ENCODE assay signal across 23 cellular contexts in genomic region chr11:24574461-24574860, GRCh38.
"Had no signal": no experiment of that assay in that cellular context is flagged by ENCODE, and none has a peak within 500 bp of the region (broad histone marks: within the 10 kb centered on the region; RNA-seq: fewer than 3 reads in every experiment).

No MANE protein-coding gene starts in this region.

- H3K27ac Mint-ChIP-seq: activated B cell treated with CpG ODN at 0.5 μM for 24 hours; activated CD8-positive, alpha-beta T cell treated with anti-CD3 and anti-CD28 coated beads for 36 hours; activated T-helper 17 cell treated with anti-CD3 and anti-CD28 coated beads, Interleukin-2, amount 50 U/mL, for 72 hours; nephron progenitor cell; T-helper 2 cell treated with Interferon-gamma antibody and Interleukin-4, amounts not matched to agents 5 μg/mL and 100 μg/mL, for 36 hours had no signal

- H3K9me3 Mint-ChIP-seq: activated B cell treated with CpG ODN at 0.5 μM for 24 hours, nephron progenitor cell had no signal

- FAIRE-seq: bronchial epithelial cell, keratinocyte had no signal

- H3K27ac ChIP-seq: esophagus squamous epithelium, left lung, right atrium auricular region, tibial nerve, vagina had no signal

- ATAC-seq: activated CD8-positive, alpha-beta T cell treated with anti-CD3 and anti-CD28 coated beads for 36 hours; activated T-helper 17 cell treated with anti-CD3 and anti-CD28 coated beads, Interleukin-2, amount 50 U/mL, for 72 hours; left lung; stimulated activated naive CD8-positive, alpha-beta T cell treated with anti-CD3 and anti-CD28 coated beads, Interleukin-15, Interleukin-2, amounts not matched to agents 100 U/mL and 50 U/mL, for 24 hours had no signal

- H3K27me3 Mint-ChIP-seq: activated B cell treated with CpG ODN at 0.5 μM for 24 hours; activated CD8-positive, alpha-beta T cell treated with anti-CD3 and anti-CD28 coated beads for 36 hours; activated T-helper 17 cell treated with anti-CD3 and anti-CD28 coated beads, Interleukin-2, amount 50 U/mL, for 72 hours had no signal

- DNase-seq: activated B cell treated with CpG ODN at 0.5 μM for 24 hours; activated CD4-positive, alpha-beta T cell treated with anti-CD3 and anti-CD28 coated beads for 48 hours; activated CD8-positive, alpha-beta T cell treated with anti-CD3 and anti-CD28 coated beads for 36 hours; activated naive CD4-positive, alpha-beta T cell; activated T-cell treated with anti-CD3 and anti-CD28 coated beads, Interleukin-2, amount 50 U/mL, for 1 hour; aorta; dermis blood vessel endothelial cell; effector memory CD4-positive, alpha-beta T cell; esophagus squamous epithelium; hypothalamus; left lung; midbrain; nephron progenitor cell; occipital lobe; stimulated activated CD4-positive, alpha-beta T cell treated with anti-CD3 and anti-CD28 coated beads, Interleukin-2, amount 100 ng/mL, for 24 hours; stimulated activated naive CD8-positive, alpha-beta T cell treated with anti-CD3 and anti-CD28 coated beads, Interleukin-15, Interleukin-2, amounts not matched to agents 100 U/mL and 50 U/mL, for 24 hours had no signal

- H3K4me1 ChIP-seq: left lung, right atrium auricular region, vagina had no signal

- H3K4me3 ChIP-seq: esophagus squamous epithelium, left lung, right atrium auricular region, tibial nerve, vagina had no signal

- H3K4me3 Mint-ChIP-seq: activated B cell treated with CpG ODN at 0.5 μM for 24 hours; activated CD8-positive, alpha-beta T cell treated with anti-CD3 and anti-CD28 coated beads for 36 hours; activated T-helper 17 cell treated with anti-CD3 and anti-CD28 coated beads, Interleukin-2, amount 50 U/mL, for 72 hours; nephron progenitor cell; T-helper 2 cell treated with Interferon-gamma antibody and Interleukin-4, amounts not matched to agents 5 μg/mL and 100 μg/mL, for 36 hours had no signal

- H3K4me1 Mint-ChIP-seq: activated B cell treated with CpG ODN at 0.5 μM for 24 hours; activated T-helper 17 cell treated with anti-CD3 and anti-CD28 coated beads, Interleukin-2, amount 50 U/mL, for 72 hours; nephron progenitor cell had no signal

- H3K27me3 ChIP-seq: esophagus squamous epithelium, left lung, tibial nerve, vagina had no signal

- H3K36me3 ChIP-seq: esophagus squamous epithelium, left lung, right atrium auricular region, tibial nerve, vagina had no signal

- H3K9me3 ChIP-seq: esophagus squamous epithelium, left lung, right atrium auricular region, tibial nerve, vagina had no signal
